In the genomic region with DNA sequence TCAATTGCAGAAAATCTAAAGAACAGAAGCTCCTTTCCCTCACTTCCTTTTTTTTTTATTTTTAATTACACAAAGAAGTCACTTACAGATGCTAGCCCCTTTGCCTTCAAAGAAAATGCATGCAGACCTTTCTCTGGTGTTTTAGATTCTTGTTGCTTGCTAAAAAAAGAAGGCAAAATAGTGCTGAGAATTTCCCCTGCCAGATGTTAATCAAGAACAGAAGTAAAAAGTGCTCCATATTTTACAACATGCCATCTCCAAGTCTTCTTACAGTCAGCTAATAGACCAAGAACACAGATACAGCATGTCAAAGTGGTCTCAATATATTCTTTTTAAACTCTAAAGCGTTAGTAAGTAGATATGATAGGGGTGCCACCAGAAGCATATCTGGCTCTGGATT, we compare ENCODE assay signal across 15 cellular contexts.
DNase-seq lines count a peak whose midpoint lies in the region; ATAC-seq and TF ChIP-seq lines count a peak whose summit lies in the region.
"Had no signal": no experiment of that assay in that cellular context is flagged by ENCODE, and none has a peak within 500 bp of the region (broad histone marks: within the 10 kb centered on the region; RNA-seq: fewer than 3 reads in every experiment).

No MANE protein-coding gene starts in this region.

- H3K27me3 Mint-ChIP-seq in GM23338 (ENCODE audit: insufficient read depth, low read depth, poor library complexity): peaks cover 3% of the 10 kb centered on the region

- no peaks in the 10 kb centered on the region for H4K20me1 ChIP-seq in GM23338 (replicated peaks; ENCODE audit: insufficient read depth)
- H4K20me1 ChIP-seq: BLaER1 had no signal

- 0 out of 2 replicates have a peak, but pooled peaks cover 1% of the 10 kb centered on the region for H3K9me2 ChIP-seq in GM23338 (ENCODE audit: insufficient read depth)

- H3K4me1 ChIP-seq in ACC112 (ENCODE audit: control insufficient read depth, insufficient read depth, low read length, unreplicated experiment) (peaks cover 19% of the 10 kb centered on the region), GM23338 (ENCODE audit: insufficient read depth) (peaks cover 6% of the 10 kb centered on the region), RWPE2 (ENCODE audit: insufficient read depth, poor library complexity, severe bottlenecking) (peaks cover 19% of the 10 kb centered on the region)
- H3K4me1 ChIP-seq: BLaER1 had no signal

- no peaks in the 10 kb centered on the region for H3K9me3 ChIP-seq in RWPE2 (ENCODE audit: severe bottlenecking)
- H3K9me3 ChIP-seq: BLaER1 had no signal

- no peaks in the 10 kb centered on the region for H3K36me3 Mint-ChIP-seq in GM23338 (ENCODE audit: low read depth)
- H3K36me3 Mint-ChIP-seq: CD14-positive monocyte; CD4-positive, alpha-beta memory T cell had no signal

- H2AFZ ChIP-seq in ACC112 (ENCODE audit: low read length, unreplicated experiment): peak overlapping the region; percentile 24
- peak overlapping the region; percentile 4; the same call in 1 of the 2 replicates for H2AFZ ChIP-seq in GM23338

- H3K27ac ChIP-seq in ACC112 (ENCODE audit: low read depth, low read length) (peak overlapping the region; percentile 65; the same call in 1 of the 2 replicates), GM23338 (ENCODE audit: low read depth) (no peak overlapping the region), RWPE2 (ENCODE audit: poor library complexity, severe bottlenecking) (peak overlapping the region; percentile 87)
- H3K27ac ChIP-seq: BLaER1 had no signal

- H3K4me3 Mint-ChIP-seq in GM23338: no peak overlapping the region
- H3K4me3 Mint-ChIP-seq: CD14-positive monocyte; CD4-positive, alpha-beta memory T cell had no signal

- ATAC-seq in GM23338: no peak
- no peak for ATAC-seq in RWPE2 (ENCODE audit: low read depth)
- ATAC-seq: GM12878 had no signal

- TF ChIP-seq CTCF in GM23338 (conservative IDR thresholded peaks at IDR 0.05; ENCODE audit: low read depth in 2 of 2): no peak
- TF ChIP-seq CTCF in RWPE2 (IDR thresholded peaks at IDR 0.05; ENCODE audit: poor library complexity, severe bottlenecking): no peak

- in situ Hi-C loops in G401 (cut with HindIII; ENCODE audit: low sequenced_read_pairs): no loop called here

- no peak overlapping the region for H3K4me2 ChIP-seq in GM23338
- H3K4me2 ChIP-seq: BLaER1 had no signal

- DNase-seq in GM23338 (ENCODE audit: low spot score) (no peak), RWPE2 (ENCODE audit: low spot score) (no peak), fibroblast of peridontal ligament (ENCODE audit: extremely low read depth) (peak; percentile 72), NCI-H2171 (lab: John Stamatoyannopoulos, UW) (no peak), G401 (ENCODE audit: low spot score) (no peak), ecto neural progenitor cell (ENCODE audit: low spot score) (no peak)
- DNase-seq: 8988T; CD4-positive, alpha-beta memory T cell; DMS153; DMS79 had no signal

- H3K4me1 Mint-ChIP-seq in GM23338: peaks cover 7% of the 10 kb centered on the region
- H3K4me1 Mint-ChIP-seq: CD14-positive monocyte; CD4-positive, alpha-beta memory T cell had no signal

- H3K4me3 ChIP-seq in ACC112 (ENCODE audit: low read depth, low read length): no peak overlapping the region
- H3K4me3 ChIP-seq in GM23338: no peak overlapping the region
- H3K4me3 ChIP-seq in RWPE2 (ENCODE audit: severe bottlenecking): no peak overlapping the region
- H3K4me3 ChIP-seq: BLaER1, GM12878, HAP-1 had no signal

- no peak overlapping the region for H3K27ac Mint-ChIP-seq in GM23338
- H3K27ac Mint-ChIP-seq: CD14-positive monocyte; CD4-positive, alpha-beta memory T cell had no signal

- no peaks in the 10 kb centered on the region for H3K27me3 ChIP-seq in ACC112 (ENCODE audit: insufficient read depth, low read length)
- H3K27me3 ChIP-seq in GM23338 (ENCODE audit: insufficient read depth): no peaks in the 10 kb centered on the region
- H3K27me3 ChIP-seq in RWPE2 (ENCODE audit: insufficient read depth, poor library complexity, severe bottlenecking): no peaks in the 10 kb centered on the region
- H3K27me3 ChIP-seq: BLaER1 had no signal

- no peaks in the 10 kb centered on the region for H3F3A ChIP-seq in GM23338 (replicated peaks; ENCODE audit: low read depth)

- H3K79me2 ChIP-seq in ACC112 (ENCODE audit: control insufficient read depth, insufficient read depth, low read length, unreplicated experiment): no peaks in the 10 kb centered on the region
- no peaks in the 10 kb centered on the region for H3K79me2 ChIP-seq in GM23338 (replicated peaks; ENCODE audit: insufficient read depth)

- peaks cover 6% of the 10 kb centered on the region; the same call in 2 of the 3 replicates for H3K9me3 Mint-ChIP-seq in GM23338

- H3K36me3 ChIP-seq in ACC112 (ENCODE audit: insufficient read depth, low read length) (peaks cover 3% of the 10 kb centered on the region; the same call in 1 of the 2 replicates), GM23338 (ENCODE audit: insufficient read depth) (no peaks in the 10 kb centered on the region), RWPE2 (ENCODE audit: low read depth) (no peaks in the 10 kb centered on the region)
- H3K36me3 ChIP-seq: BLaER1, HAP-1 had no signal

TF ChIP-seq in GM23338, 12 proteins besides CTCF, POLR2A, EP300 and RAD21 (continues in another document):
- TF ChIP-seq POLR2AphosphoS5 (IDR thresholded peaks at IDR 0.05; ENCODE audit: low read depth) (no peak), EZH2phosphoT487 (IDR thresholded peaks at IDR 0.05; ENCODE audit: unreplicated experiment) (no peak), JUNB (IDR thresholded peaks at IDR 0.05; ENCODE audit: unreplicated experiment) (no peak), CREB1 (CRISPR knock-in tag; IDR thresholded peaks at IDR 0.05; ENCODE audit: low read depth) (no peak), STAT1 (IDR thresholded peaks at IDR 0.05; ENCODE audit: unreplicated experiment) (no peak)
- TF ChIP-seq, protein P1, sequence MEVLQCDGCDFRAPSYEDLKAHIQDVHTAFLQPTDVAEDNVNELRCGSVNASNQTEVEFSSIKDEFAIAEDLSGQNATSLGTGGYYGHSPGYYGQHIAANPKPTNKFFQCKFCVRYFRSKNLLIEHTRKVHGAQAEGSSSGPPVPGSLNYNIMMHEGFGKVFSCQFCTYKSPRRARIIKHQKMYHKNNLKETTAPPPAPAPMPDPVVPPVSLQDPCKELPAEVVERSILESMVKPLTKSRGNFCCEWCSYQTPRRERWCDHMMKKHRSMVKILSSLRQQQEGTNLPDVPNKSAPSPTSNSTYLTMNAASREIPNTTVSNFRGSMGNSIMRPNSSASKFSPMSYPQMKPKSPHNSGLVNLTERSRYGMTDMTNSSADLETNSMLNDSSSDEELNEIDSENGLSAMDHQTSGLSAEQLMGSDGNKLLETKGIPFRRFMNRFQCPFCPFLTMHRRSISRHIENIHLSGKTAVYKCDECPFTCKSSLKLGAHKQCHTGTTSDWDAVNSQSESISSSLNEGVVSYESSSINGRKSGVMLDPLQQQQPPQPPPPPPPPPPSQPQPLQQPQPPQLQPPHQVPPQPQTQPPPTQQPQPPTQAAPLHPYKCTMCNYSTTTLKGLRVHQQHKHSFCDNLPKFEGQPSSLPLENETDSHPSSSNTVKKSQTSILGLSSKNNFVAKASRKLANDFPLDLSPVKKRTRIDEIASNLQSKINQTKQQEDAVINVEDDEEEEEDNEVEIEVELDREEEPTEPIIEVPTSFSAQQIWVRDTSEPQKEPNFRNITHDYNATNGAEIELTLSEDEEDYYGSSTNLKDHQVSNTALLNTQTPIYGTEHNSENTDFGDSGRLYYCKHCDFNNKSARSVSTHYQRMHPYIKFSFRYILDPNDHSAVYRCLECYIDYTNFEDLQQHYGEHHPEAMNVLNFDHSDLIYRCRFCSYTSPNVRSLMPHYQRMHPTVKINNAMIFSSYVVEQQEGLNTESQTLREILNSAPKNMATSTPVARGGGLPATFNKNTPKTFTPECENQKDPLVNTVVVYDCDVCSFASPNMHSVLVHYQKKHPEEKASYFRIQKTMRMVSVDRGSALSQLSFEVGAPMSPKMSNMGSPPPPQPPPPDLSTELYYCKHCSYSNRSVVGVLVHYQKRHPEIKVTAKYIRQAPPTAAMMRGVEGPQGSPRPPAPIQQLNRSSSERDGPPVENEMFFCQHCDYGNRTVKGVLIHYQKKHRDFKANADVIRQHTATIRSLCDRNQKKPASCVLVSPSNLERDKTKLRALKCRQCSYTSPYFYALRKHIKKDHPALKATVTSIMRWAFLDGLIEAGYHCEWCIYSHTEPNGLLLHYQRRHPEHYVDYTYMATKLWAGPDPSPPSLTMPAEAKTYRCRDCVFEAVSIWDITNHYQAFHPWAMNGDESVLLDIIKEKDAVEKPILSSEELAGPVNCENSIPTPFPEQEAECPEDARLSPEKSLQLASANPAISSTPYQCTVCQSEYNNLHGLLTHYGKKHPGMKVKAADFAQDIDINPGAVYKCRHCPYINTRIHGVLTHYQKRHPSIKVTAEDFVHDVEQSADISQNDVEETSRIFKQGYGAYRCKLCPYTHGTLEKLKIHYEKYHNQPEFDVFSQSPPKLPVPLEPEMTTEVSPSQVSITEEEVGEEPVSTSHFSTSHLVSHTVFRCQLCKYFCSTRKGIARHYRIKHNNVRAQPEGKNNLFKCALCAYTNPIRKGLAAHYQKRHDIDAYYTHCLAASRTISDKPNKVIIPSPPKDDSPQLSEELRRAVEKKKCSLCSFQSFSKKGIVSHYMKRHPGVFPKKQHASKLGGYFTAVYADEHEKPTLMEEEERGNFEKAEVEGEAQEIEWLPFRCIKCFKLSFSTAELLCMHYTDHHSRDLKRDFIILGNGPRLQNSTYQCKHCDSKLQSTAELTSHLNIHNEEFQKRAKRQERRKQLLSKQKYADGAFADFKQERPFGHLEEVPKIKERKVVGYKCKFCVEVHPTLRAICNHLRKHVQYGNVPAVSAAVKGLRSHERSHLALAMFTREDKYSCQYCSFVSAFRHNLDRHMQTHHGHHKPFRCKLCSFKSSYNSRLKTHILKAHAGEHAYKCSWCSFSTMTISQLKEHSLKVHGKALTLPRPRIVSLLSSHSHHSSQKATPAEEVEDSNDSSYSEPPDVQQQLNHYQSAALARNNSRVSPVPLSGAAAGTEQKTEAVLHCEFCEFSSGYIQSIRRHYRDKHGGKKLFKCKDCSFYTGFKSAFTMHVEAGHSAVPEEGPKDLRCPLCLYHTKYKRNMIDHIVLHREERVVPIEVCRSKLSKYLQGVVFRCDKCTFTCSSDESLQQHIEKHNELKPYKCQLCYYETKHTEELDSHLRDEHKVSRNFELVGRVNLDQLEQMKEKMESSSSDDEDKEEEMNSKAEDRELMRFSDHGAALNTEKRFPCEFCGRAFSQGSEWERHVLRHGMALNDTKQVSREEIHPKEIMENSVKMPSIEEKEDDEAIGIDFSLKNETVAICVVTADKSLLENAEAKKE (CRISPR knock-in tag; IDR thresholded peaks at IDR 0.05): no peak
